Comparison of ENCODE assay signal across 1 cellular context in the genomic region with DNA sequence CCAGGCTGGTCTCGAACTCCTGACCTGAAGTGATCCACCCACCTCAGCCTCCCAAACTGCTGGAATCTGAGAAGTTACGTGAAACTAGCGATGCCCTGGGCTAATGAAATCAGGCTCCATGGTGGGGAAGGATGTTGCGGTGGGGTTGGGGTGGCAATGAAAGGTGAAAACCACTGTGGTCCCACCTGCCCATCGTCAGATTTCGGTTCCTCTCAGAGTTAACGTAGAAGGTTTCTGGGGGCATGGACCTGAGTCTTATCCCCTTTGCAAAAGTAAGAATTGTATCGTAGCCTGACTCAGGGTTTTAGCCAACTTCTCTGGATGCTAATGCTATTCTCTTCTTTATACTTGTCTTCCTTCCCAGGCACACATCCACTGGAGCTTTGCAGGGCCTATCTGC.
TF ChIP-seq lines count a peak whose summit lies in the region.

No MANE protein-coding gene starts in this region.

TF ChIP-seq in GM12878, 131 proteins besides CTCF, POLR2A, EP300 and RAD21:
- peak; percentile 67; the same call in 1 of the 2 replicates for TF ChIP-seq SPI1 (IDR thresholded peaks at IDR 0.05; ENCODE audit: borderline replicate concordance, insufficient read depth, low read depth, low read length)
- TF ChIP-seq RUNX3 (IDR thresholded peaks at IDR 0.05; ENCODE audit: low read length) = peak; percentile 49
- TF ChIP-seq, protein P1, sequence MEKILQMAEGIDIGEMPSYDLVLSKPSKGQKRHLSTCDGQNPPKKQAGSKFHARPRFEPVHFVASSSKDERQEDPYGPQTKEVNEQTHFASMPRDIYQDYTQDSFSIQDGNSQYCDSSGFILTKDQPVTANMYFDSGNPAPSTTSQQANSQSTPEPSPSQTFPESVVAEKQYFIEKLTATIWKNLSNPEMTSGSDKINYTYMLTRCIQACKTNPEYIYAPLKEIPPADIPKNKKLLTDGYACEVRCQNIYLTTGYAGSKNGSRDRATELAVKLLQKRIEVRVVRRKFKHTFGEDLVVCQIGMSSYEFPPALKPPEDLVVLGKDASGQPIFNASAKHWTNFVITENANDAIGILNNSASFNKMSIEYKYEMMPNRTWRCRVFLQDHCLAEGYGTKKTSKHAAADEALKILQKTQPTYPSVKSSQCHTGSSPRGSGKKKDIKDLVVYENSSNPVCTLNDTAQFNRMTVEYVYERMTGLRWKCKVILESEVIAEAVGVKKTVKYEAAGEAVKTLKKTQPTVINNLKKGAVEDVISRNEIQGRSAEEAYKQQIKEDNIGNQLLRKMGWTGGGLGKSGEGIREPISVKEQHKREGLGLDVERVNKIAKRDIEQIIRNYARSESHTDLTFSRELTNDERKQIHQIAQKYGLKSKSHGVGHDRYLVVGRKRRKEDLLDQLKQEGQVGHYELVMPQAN (conservative IDR thresholded peaks at IDR 0.05) = no peak
- no peak for TF ChIP-seq RCOR1 (conservative IDR thresholded peaks at IDR 0.05; ENCODE audit: low read depth, low read length)
- no peak for TF ChIP-seq EZH2 (IDR thresholded peaks at IDR 0.05; ENCODE audit: borderline replicate concordance, control insufficient read depth, low read depth, low read length)
- no peak for TF ChIP-seq PML (IDR thresholded peaks at IDR 0.05; ENCODE audit: low read length)
- TF ChIP-seq MEF2A (IDR thresholded peaks at IDR 0.05; ENCODE audit: insufficient read depth, low read depth, low read length) = no peak
- TF ChIP-seq ESRRA (IDR thresholded peaks at IDR 0.05; ENCODE audit: low read length) = no peak
- no peak for TF ChIP-seq ZBED1 (IDR thresholded peaks at IDR 0.05; ENCODE audit: borderline replicate concordance)
TF ChIP-seq in GM12878: peak in this region for 2.
